Comparison of ENCODE assay signal across 36 cellular contexts in genomic region chr1:212884592-212884991, GRCh38. TPM values are rescaled to one million over a fixed set of nuclear protein-coding genes. Genes with fewer than 3 reads are reported as not detected.
"Had no signal": no experiment of that assay in that cellular context is flagged by ENCODE, and none has a peak within 500 bp of the region (broad histone marks: within the 10 kb centered on the region; RNA-seq: fewer than 3 reads in every experiment).

No MANE protein-coding gene starts in this region.

- H3K27me3 ChIP-seq: brain microvascular endothelial cell, cardiac muscle cell, colonic mucosa, esophagus muscularis mucosa, foreskin keratinocyte, gastrocnemius medialis, heart left ventricle had no signal

- H3K4me1 ChIP-seq: colonic mucosa, esophagus muscularis mucosa, foreskin keratinocyte, gastrocnemius medialis, heart left ventricle had no signal

- H3K9me3 ChIP-seq: colonic mucosa, esophagus muscularis mucosa, gastrocnemius medialis, heart left ventricle had no signal

- H3K4me1 Mint-ChIP-seq: activated T-helper 17 cell treated with anti-CD3 and anti-CD28 coated beads, Interleukin-2, amount 50 U/mL, for 72 hours had no signal

- H3K4me3 ChIP-seq: cardiac muscle cell, colonic mucosa, esophagus muscularis mucosa, gastrocnemius medialis, heart left ventricle had no signal

- H3K27ac ChIP-seq: brain microvascular endothelial cell, cardiac muscle cell, colonic mucosa, esophagus muscularis mucosa, foreskin keratinocyte, gastrocnemius medialis, heart left ventricle, VCaP had no signal

- H3K27me3 Mint-ChIP-seq: activated CD8-positive, alpha-beta T cell treated with anti-CD3 and anti-CD28 coated beads for 36 hours; activated naive CD8-positive, alpha-beta T cell; activated T-helper 17 cell treated with anti-CD3 and anti-CD28 coated beads, Interleukin-2, amount 50 U/mL, for 72 hours had no signal

- H3K27ac Mint-ChIP-seq: activated CD8-positive, alpha-beta T cell treated with anti-CD3 and anti-CD28 coated beads for 36 hours; activated naive CD8-positive, alpha-beta T cell; activated T-helper 17 cell treated with anti-CD3 and anti-CD28 coated beads, Interleukin-2, amount 50 U/mL, for 72 hours had no signal

- ATAC-seq: activated CD8-positive, alpha-beta T cell treated with anti-CD3 and anti-CD28 coated beads for 36 hours; activated T-cell treated with anti-CD3 and anti-CD28 coated beads, Interleukin-2, amount 50 U/mL, for 4 hours; activated T-helper 17 cell treated with anti-CD3 and anti-CD28 coated beads, Interleukin-2, amount 50 U/mL, for 72 hours; foreskin keratinocyte; gastrocnemius medialis; heart left ventricle; WTC11 had no signal

- H3K36me3 ChIP-seq: colonic mucosa had no signal

- H3K9me3 Mint-ChIP-seq: activated CD8-positive, alpha-beta T cell treated with anti-CD3 and anti-CD28 coated beads for 36 hours; activated T-cell treated with anti-CD3 and anti-CD28 coated beads, Interleukin-2, amount 50 U/mL, for 4 hours; activated T-helper 17 cell treated with anti-CD3 and anti-CD28 coated beads, Interleukin-2, amount 50 U/mL, for 72 hours; WTC11 had no signal

- DNase-seq: activated CD4-positive, alpha-beta T cell treated with anti-CD3 and anti-CD28 coated beads for 1 hour; activated CD4-positive, alpha-beta T cell treated with anti-CD3 and anti-CD28 coated beads for 4 hours; activated CD4-positive, alpha-beta T cell treated with anti-CD3 and anti-CD28 coated beads, Interleukin-2, amount 50 U/mL, for 1 hour; activated CD4-positive, alpha-beta T cell treated with anti-CD3 and anti-CD28 coated beads, Interleukin-2, amount 50 U/mL, for 48 hours; activated CD8-positive, alpha-beta memory T cell treated with anti-CD3 and anti-CD28 coated beads for 24 hours; activated CD8-positive, alpha-beta T cell treated with anti-CD3 and anti-CD28 coated beads for 36 hours; activated effector memory CD4-positive, alpha-beta T cell treated with Interleukin-2 at 50 U/mL for 16 hours; activated gamma-delta T cell treated with Interleukin-2 at 50 U/mL for 16 hours; activated naive CD4-positive, alpha-beta T cell treated with anti-CD3 and anti-CD28 coated beads, Interleukin-2, amount 50 U/mL, for 16 hours; activated naive CD4-positive, alpha-beta T cell treated with Interleukin-2 at 50 U/mL for 16 hours; activated T-cell treated with anti-CD3 and anti-CD28 coated beads, Interleukin-2, amount 50 U/mL, for 4 hours; amniotic stem cell; anterior cingulate cortex; brain microvascular endothelial cell; central memory CD4-positive, alpha-beta T cell; cerebellar nuclear complex; colonic mucosa; effector CD8-positive, alpha-beta T cell; foreskin keratinocyte; gastrocnemius medialis; glutamatergic neuron; heart left ventricle; T-helper 2 cell had no signal

- H3K4me3 Mint-ChIP-seq: activated CD8-positive, alpha-beta T cell treated with anti-CD3 and anti-CD28 coated beads for 36 hours; activated naive CD8-positive, alpha-beta T cell; activated T-cell treated with anti-CD3 and anti-CD28 coated beads, Interleukin-2, amount 50 U/mL, for 4 hours; activated T-helper 17 cell treated with anti-CD3 and anti-CD28 coated beads, Interleukin-2, amount 50 U/mL, for 72 hours; WTC11 had no signal

- FAIRE-seq: astrocyte, endometrium, endothelial cell of umbilical vein had no signal

RNA-seq across cellular contexts. Expression of gene SPATA45, which starts 37.1 kb away (rescaled TPM):
- total RNA-seq: activated CD8-positive, alpha-beta T cell treated with anti-CD3 and anti-CD28 coated beads for 36 hours; activated T-cell treated with anti-CD3 and anti-CD28 coated beads, Interleukin-2, amount 50 U/mL, for 4 hours; activated T-helper 17 cell treated with anti-CD3 and anti-CD28 coated beads, Interleukin-2, amount 50 U/mL, for 72 hours; astrocyte; colonic mucosa; dermis microvascular lymphatic vessel endothelial cell; endothelial cell of umbilical vein; epithelial cell of proximal tubule; esophagus muscularis mucosa; foreskin keratinocyte; gastrocnemius medialis; heart left ventricle; T-helper 1 cell treated with Interleukin-12 subunit alpha and Interleukin-12 subunit beta and Interleukin-4 antibody, amounts not matched to agents 30 ng/mL and 1 ng/mL, for 36 hours had no signal
- polyA plus RNA-seq: adipose tissue, cardiac muscle cell, endothelial cell of umbilical vein, foreskin keratinocyte, heart left ventricle had no signal
